1 cellular context compared by ENCODE assay signal in the genomic region with DNA sequence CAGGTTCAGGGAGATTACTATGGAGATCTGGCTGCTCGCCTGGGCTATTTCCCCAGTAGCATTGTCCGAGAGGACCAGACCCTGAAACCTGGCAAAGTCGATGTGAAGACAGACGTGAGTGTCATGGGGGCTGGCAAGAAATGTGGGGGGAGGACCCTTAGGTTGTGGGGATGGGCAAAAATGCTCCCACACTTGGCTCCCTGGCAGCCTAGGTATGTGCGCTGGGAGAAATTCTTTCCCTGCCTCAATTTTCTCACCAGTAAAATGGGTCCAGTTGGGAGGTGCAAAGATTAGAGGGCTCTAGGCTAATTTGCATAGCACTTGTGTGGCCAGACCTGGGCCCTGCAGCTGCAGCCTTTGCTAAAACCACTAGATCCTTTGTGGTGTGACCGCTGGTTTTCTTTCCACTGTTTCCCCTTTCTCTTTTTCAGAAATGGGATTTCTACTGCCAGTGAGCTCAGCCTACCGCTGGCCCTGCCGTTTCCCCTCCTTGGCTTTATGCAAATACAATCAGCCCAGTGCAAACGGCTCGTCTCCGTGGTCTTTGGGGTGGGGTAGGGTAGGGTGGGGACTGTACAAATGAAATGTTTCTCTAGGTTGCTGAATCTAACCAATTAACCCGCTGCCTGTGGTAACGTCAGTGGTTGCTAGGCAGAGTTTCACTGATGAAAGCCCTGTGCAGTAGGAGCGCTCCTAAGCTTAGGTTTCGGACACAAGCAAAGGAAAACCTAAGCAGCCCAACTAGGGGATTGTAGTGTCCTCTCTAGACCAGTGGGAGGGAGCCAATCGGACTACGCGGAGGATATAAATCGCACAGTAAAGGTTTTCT.
A peak's percentile ranks its signal among the peaks of the same experiment; 100 is the strongest.
TF ChIP-seq lines count a peak whose summit lies in the region.

No MANE protein-coding gene starts in this region.

TF ChIP-seq in GM12878, 131 proteins besides CTCF, POLR2A, EP300 and RAD21 (continues in another document):
- TF ChIP-seq, protein P1, sequence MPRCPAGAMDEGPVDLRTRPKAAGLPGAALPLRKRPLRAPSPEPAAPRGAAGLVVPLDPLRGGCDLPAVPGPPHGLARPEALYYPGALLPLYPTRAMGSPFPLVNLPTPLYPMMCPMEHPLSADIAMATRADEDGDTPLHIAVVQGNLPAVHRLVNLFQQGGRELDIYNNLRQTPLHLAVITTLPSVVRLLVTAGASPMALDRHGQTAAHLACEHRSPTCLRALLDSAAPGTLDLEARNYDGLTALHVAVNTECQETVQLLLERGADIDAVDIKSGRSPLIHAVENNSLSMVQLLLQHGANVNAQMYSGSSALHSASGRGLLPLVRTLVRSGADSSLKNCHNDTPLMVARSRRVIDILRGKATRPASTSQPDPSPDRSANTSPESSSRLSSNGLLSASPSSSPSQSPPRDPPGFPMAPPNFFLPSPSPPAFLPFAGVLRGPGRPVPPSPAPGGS (IDR thresholded peaks at IDR 0.05; ENCODE audit: borderline replicate concordance, insufficient read depth, low read depth, low read length, poor library complexity, severe bottlenecking), result peak; percentile 54
- TF ChIP-seq RFX5 (IDR thresholded peaks at IDR 0.05; ENCODE audit: low read depth, low read length) (peak; percentile 99), NR2C1 (IDR thresholded peaks at IDR 0.05) (no peak), NR2F1 (conservative IDR thresholded peaks at IDR 0.05) (peak; percentile 83; the same call in 1 of the 2 replicates), BCL11A (IDR thresholded peaks at IDR 0.05; ENCODE audit: low read depth, low read length) (peak; percentile 77; the same call in 1 of the 2 replicates), HDAC2 (IDR thresholded peaks at IDR 0.05) (no peak), HDAC6 (IDR thresholded peaks at IDR 0.05; ENCODE audit: unreplicated experiment) (no peak), MYB (IDR thresholded peaks at IDR 0.05; ENCODE audit: borderline replicate concordance, low read depth, low read length) (peak; percentile 73; the same call in 1 of the 2 replicates), FOS (IDR thresholded peaks at IDR 0.05; ENCODE audit: borderline replicate concordance, extremely low read depth, insufficient read length) (no peak), WRNIP1 (IDR thresholded peaks at IDR 0.05; ENCODE audit: borderline replicate concordance, low read depth, low read length) (peak; percentile 31; the same call in 1 of the 2 replicates), STAT1 (conservative IDR thresholded peaks at IDR 0.05) (peak; percentile 48; the same call in 1 of the 2 replicates), JUNB (IDR thresholded peaks at IDR 0.05) (peak; percentile 33; the same call in 1 of the 2 replicates), CHD1 (IDR thresholded peaks at IDR 0.05; ENCODE audit: low read depth, low read length) (peak; percentile 88; the same call in 1 of the 2 replicates), ZNF24 (IDR thresholded peaks at IDR 0.05) (no peak), SUZ12 (IDR thresholded peaks at IDR 0.05; ENCODE audit: unreplicated experiment) (no peak), ZNF217 (IDR thresholded peaks at IDR 0.05) (peak; percentile 100), NFIC (IDR thresholded peaks at IDR 0.05; ENCODE audit: low read depth, low read length) (peak; percentile 90), STAT3 (IDR thresholded peaks at IDR 0.05; ENCODE audit: low read depth, low read length) (no peak), MEF2B (IDR thresholded peaks at IDR 0.05; ENCODE audit: partially characterized antibody, poor library complexity, severe bottlenecking) (peak; percentile 77), YBX1 (IDR thresholded peaks at IDR 0.05) (no peak), MTA3 (IDR thresholded peaks at IDR 0.05; ENCODE audit: borderline replicate concordance, low read length) (peak; percentile 96; the same call in 1 of the 2 replicates), ZZZ3 (IDR thresholded peaks at IDR 0.05; ENCODE audit: control insufficient read depth, insufficient read length, low read depth) (no peak), CBFB (IDR thresholded peaks at IDR 0.05; ENCODE audit: low read depth) (peak; percentile 99), ZNF622 (IDR thresholded peaks at IDR 0.05) (no peak; the same call in 1 of the 2 replicates), TCF12 (IDR thresholded peaks at IDR 0.05; ENCODE audit: low read depth, low read length) (peak; percentile 98), KLF5 (IDR thresholded peaks at IDR 0.05; ENCODE audit: partially characterized antibody) (no peak), TARDBP (IDR thresholded peaks at IDR 0.05; ENCODE audit: borderline replicate concordance) (no peak)
- TF ChIP-seq, protein P2, sequence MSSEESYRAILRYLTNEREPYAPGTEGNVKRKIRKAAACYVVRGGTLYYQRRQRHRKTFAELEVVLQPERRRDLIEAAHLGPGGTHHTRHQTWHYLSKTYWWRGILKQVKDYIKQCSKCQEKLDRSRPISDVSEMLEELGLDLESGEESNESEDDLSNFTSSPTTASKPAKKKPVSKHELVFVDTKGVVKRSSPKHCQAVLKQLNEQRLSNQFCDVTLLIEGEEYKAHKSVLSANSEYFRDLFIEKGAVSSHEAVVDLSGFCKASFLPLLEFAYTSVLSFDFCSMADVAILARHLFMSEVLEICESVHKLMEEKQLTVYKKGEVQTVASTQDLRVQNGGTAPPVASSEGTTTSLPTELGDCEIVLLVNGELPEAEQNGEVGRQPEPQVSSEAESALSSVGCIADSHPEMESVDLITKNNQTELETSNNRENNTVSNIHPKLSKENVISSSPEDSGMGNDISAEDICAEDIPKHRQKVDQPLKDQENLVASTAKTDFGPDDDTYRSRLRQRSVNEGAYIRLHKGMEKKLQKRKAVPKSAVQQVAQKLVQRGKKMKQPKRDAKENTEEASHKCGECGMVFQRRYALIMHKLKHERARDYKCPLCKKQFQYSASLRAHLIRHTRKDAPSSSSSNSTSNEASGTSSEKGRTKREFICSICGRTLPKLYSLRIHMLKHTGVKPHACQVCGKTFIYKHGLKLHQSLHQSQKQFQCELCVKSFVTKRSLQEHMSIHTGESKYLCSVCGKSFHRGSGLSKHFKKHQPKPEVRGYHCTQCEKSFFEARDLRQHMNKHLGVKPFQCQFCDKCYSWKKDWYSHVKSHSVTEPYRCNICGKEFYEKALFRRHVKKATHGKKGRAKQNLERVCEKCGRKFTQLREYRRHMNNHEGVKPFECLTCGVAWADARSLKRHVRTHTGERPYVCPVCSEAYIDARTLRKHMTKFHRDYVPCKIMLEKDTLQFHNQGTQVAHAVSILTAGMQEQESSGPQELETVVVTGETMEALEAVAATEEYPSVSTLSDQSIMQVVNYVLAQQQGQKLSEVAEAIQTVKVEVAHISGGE (CRISPR knock-in tag; IDR thresholded peaks at IDR 0.05), result no peak
- TF ChIP-seq, protein P3, sequence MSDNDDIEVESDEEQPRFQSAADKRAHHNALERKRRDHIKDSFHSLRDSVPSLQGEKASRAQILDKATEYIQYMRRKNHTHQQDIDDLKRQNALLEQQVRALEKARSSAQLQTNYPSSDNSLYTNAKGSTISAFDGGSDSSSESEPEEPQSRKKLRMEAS (IDR thresholded peaks at IDR 0.05; ENCODE audit: low read depth, low read length), result no peak
- TF ChIP-seq, protein P4, sequence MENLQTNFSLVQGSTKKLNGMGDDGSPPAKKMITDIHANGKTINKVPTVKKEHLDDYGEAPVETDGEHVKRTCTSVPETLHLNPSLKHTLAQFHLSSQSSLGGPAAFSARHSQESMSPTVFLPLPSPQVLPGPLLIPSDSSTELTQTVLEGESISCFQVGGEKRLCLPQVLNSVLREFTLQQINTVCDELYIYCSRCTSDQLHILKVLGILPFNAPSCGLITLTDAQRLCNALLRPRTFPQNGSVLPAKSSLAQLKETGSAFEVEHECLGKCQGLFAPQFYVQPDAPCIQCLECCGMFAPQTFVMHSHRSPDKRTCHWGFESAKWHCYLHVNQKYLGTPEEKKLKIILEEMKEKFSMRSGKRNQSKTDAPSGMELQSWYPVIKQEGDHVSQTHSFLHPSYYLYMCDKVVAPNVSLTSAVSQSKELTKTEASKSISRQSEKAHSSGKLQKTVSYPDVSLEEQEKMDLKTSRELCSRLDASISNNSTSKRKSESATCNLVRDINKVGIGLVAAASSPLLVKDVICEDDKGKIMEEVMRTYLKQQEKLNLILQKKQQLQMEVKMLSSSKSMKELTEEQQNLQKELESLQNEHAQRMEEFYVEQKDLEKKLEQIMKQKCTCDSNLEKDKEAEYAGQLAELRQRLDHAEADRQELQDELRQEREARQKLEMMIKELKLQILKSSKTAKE (IDR thresholded peaks at IDR 0.05; ENCODE audit: low read depth, poor library complexity, severe bottlenecking), result peak; percentile 97
- TF ChIP-seq, protein P5, sequence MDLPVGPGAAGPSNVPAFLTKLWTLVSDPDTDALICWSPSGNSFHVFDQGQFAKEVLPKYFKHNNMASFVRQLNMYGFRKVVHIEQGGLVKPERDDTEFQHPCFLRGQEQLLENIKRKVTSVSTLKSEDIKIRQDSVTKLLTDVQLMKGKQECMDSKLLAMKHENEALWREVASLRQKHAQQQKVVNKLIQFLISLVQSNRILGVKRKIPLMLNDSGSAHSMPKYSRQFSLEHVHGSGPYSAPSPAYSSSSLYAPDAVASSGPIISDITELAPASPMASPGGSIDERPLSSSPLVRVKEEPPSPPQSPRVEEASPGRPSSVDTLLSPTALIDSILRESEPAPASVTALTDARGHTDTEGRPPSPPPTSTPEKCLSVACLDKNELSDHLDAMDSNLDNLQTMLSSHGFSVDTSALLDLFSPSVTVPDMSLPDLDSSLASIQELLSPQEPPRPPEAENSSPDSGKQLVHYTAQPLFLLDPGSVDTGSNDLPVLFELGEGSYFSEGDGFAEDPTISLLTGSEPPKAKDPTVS (IDR thresholded peaks at IDR 0.05; ENCODE audit: low read depth, low read length), result no peak
- TF ChIP-seq, protein P6, sequence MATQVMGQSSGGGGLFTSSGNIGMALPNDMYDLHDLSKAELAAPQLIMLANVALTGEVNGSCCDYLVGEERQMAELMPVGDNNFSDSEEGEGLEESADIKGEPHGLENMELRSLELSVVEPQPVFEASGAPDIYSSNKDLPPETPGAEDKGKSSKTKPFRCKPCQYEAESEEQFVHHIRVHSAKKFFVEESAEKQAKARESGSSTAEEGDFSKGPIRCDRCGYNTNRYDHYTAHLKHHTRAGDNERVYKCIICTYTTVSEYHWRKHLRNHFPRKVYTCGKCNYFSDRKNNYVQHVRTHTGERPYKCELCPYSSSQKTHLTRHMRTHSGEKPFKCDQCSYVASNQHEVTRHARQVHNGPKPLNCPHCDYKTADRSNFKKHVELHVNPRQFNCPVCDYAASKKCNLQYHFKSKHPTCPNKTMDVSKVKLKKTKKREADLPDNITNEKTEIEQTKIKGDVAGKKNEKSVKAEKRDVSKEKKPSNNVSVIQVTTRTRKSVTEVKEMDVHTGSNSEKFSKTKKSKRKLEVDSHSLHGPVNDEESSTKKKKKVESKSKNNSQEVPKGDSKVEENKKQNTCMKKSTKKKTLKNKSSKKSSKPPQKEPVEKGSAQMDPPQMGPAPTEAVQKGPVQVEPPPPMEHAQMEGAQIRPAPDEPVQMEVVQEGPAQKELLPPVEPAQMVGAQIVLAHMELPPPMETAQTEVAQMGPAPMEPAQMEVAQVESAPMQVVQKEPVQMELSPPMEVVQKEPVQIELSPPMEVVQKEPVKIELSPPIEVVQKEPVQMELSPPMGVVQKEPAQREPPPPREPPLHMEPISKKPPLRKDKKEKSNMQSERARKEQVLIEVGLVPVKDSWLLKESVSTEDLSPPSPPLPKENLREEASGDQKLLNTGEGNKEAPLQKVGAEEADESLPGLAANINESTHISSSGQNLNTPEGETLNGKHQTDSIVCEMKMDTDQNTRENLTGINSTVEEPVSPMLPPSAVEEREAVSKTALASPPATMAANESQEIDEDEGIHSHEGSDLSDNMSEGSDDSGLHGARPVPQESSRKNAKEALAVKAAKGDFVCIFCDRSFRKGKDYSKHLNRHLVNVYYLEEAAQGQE (IDR thresholded peaks at IDR 0.05; ENCODE audit: low read depth, low read length), result no peak
- TF ChIP-seq, protein P7, sequence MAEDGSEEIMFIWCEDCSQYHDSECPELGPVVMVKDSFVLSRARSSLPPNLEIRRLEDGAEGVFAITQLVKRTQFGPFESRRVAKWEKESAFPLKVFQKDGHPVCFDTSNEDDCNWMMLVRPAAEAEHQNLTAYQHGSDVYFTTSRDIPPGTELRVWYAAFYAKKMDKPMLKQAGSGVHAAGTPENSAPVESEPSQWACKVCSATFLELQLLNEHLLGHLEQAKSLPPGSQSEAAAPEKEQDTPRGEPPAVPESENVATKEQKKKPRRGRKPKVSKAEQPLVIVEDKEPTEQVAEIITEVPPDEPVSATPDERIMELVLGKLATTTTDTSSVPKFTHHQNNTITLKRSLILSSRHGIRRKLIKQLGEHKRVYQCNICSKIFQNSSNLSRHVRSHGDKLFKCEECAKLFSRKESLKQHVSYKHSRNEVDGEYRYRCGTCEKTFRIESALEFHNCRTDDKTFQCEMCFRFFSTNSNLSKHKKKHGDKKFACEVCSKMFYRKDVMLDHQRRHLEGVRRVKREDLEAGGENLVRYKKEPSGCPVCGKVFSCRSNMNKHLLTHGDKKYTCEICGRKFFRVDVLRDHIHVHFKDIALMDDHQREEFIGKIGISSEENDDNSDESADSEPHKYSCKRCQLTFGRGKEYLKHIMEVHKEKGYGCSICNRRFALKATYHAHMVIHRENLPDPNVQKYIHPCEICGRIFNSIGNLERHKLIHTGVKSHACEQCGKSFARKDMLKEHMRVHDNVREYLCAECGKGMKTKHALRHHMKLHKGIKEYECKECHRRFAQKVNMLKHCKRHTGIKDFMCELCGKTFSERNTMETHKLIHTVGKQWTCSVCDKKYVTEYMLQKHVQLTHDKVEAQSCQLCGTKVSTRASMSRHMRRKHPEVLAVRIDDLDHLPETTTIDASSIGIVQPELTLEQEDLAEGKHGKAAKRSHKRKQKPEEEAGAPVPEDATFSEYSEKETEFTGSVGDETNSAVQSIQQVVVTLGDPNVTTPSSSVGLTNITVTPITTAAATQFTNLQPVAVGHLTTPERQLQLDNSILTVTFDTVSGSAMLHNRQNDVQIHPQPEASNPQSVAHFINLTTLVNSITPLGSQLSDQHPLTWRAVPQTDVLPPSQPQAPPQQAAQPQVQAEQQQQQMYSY (CRISPR knock-in tag; IDR thresholded peaks at IDR 0.05), result no peak
- TF ChIP-seq, protein P8, sequence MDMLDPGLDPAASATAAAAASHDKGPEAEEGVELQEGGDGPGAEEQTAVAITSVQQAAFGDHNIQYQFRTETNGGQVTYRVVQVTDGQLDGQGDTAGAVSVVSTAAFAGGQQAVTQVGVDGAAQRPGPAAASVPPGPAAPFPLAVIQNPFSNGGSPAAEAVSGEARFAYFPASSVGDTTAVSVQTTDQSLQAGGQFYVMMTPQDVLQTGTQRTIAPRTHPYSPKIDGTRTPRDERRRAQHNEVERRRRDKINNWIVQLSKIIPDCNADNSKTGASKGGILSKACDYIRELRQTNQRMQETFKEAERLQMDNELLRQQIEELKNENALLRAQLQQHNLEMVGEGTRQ (IDR thresholded peaks at IDR 0.05; ENCODE audit: borderline replicate concordance, low read depth, low read length), result no peak
- TF ChIP-seq, protein P9, sequence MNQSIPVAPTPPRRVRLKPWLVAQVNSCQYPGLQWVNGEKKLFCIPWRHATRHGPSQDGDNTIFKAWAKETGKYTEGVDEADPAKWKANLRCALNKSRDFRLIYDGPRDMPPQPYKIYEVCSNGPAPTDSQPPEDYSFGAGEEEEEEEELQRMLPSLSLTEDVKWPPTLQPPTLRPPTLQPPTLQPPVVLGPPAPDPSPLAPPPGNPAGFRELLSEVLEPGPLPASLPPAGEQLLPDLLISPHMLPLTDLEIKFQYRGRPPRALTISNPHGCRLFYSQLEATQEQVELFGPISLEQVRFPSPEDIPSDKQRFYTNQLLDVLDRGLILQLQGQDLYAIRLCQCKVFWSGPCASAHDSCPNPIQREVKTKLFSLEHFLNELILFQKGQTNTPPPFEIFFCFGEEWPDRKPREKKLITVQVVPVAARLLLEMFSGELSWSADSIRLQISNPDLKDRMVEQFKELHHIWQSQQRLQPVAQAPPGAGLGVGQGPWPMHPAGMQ (IDR thresholded peaks at IDR 0.05; ENCODE audit: borderline replicate concordance), result peak; percentile 91; the same call in 1 of the 2 replicates
